13 cellular contexts compared by ENCODE assay signal in genomic region chr18:62586781-62587487, GRCh38.
DNase-seq lines count a peak whose midpoint lies in the region; ATAC-seq and TF ChIP-seq lines count a peak whose summit lies in the region.
"Had no signal": no experiment of that assay in that cellular context is flagged by ENCODE, and none has a peak within 500 bp of the region (broad histone marks: within the 10 kb centered on the region; RNA-seq: fewer than 3 reads in every experiment).

No MANE protein-coding gene starts in this region.

- BruUV-seq in Calu3 (replicated peaks; lab: Mats Ljungman, UMichigan): no TSS peak

- no peaks in the 10 kb centered on the region for H3K36me3 ChIP-seq in MM.1S (replicated peaks; ENCODE audit: insufficient read depth, low read length)
- peaks cover 0 to 12% (median 9%) of the 10 kb centered on the region in 4 donors for H3K36me3 ChIP-seq in esophagus muscularis mucosa

- TF ChIP-seq CTCF in MM.1S (IDR thresholded peaks at IDR 0.05; ENCODE audit: low read length) (no peak), esophagus muscularis mucosa (IDR thresholded peaks at IDR 0.05) (no peak), Calu3 (IDR thresholded peaks at IDR 0.05; ENCODE audit: unreplicated experiment) (no peak)

- H3K4me3 Mint-ChIP-seq in stimulated activated effector memory CD8-positive, alpha-beta T cell treated with anti-CD3 and anti-CD28 coated beads, Interleukin-12 subunit alpha, Interleukin-12 subunit beta, amount 100 ng/mL, for 72 hours: no peak overlapping the region
- H3K4me3 Mint-ChIP-seq in Calu3 (ENCODE audit: low read depth, unreplicated experiment): no peak overlapping the region

- no peak overlapping the region for H2AFZ ChIP-seq in MM.1S (ENCODE audit: low read length)

- intact Hi-C loops in esophagus muscularis mucosa (cut with DNase I): loop anchor here (10.0 kb wide), 2 partner anchors 128 to 402 kb away; partner anchors contain the start of genes PHLPP1, PIGN and RELCH
- intact Hi-C loops in Calu3 (cut with micrococcal nuclease; ENCODE audit: unreplicated experiment): loop anchor here (1.0 to 5.0 kb wide), 2 partner anchors 120 to 395 kb away; no protein-coding TSS in a partner anchor

- H3K36me3 Mint-ChIP-seq in stimulated activated effector memory CD8-positive, alpha-beta T cell treated with anti-CD3 and anti-CD28 coated beads, Interleukin-12 subunit alpha, Interleukin-12 subunit beta, amount 100 ng/mL, for 72 hours: peaks cover 27% of the 10 kb centered on the region
- peaks cover 28% of the 10 kb centered on the region for H3K36me3 Mint-ChIP-seq in Calu3 (ENCODE audit: insufficient read depth, unreplicated experiment)

- H3K79me2 ChIP-seq in MM.1S (ENCODE audit: low read length): no peaks in the 10 kb centered on the region

- TF ChIP-seq POLR2A in esophagus muscularis mucosa (IDR thresholded peaks at IDR 0.05; ENCODE audit: low read depth): no peak

- H3K4me2 ChIP-seq in MM.1S (ENCODE audit: low read depth, low read length): peak overlapping the region; percentile 37; the same call in 1 of the 2 replicates

- H3K4me3 ChIP-seq in MM.1S (ENCODE audit: low read length): no peak overlapping the region
- no peak overlapping the region for H3K4me3 ChIP-seq in esophagus muscularis mucosa

- peaks cover 42% of the 10 kb centered on the region for H3K4me1 Mint-ChIP-seq in stimulated activated effector memory CD8-positive, alpha-beta T cell treated with anti-CD3 and anti-CD28 coated beads, Interleukin-12 subunit alpha, Interleukin-12 subunit beta, amount 100 ng/mL, for 72 hours
- peaks cover 20% of the 10 kb centered on the region for H3K4me1 Mint-ChIP-seq in Calu3 (ENCODE audit: low read depth, unreplicated experiment)

- no peak for ATAC-seq in stimulated activated effector memory CD8-positive, alpha-beta T cell treated with anti-CD3 and anti-CD28 coated beads, Interleukin-12 subunit alpha, Interleukin-12 subunit beta, amount 100 ng/mL, for 72 hours

- no peaks in the 10 kb centered on the region; the same call in 1 of the 2 replicates for H3K27me3 ChIP-seq in MM.1S (replicated peaks; ENCODE audit: insufficient read depth, low read length)
- no peaks in the 10 kb centered on the region for H3K27me3 ChIP-seq in esophagus muscularis mucosa

- peak overlapping the region; percentile 67 for H3K27ac Mint-ChIP-seq in stimulated activated effector memory CD8-positive, alpha-beta T cell treated with anti-CD3 and anti-CD28 coated beads, Interleukin-12 subunit alpha, Interleukin-12 subunit beta, amount 100 ng/mL, for 72 hours
- H3K27ac Mint-ChIP-seq in Calu3 (ENCODE audit: unreplicated experiment): no peak overlapping the region
- H3K27ac Mint-ChIP-seq: dendritic cell treated with granulocyte-macrophage colony-stimulating factor and Interleukin-4, amounts not matched to agents 40 ng/mL and 50 ng/mL, for 4 days; nephron had no signal

- H3K9ac ChIP-seq in MM.1S (ENCODE audit: low read length): no peak overlapping the region

- no peaks in the 10 kb centered on the region for H3K9me3 Mint-ChIP-seq in stimulated activated effector memory CD8-positive, alpha-beta T cell treated with anti-CD3 and anti-CD28 coated beads, Interleukin-12 subunit alpha, Interleukin-12 subunit beta, amount 100 ng/mL, for 72 hours
- H3K9me3 Mint-ChIP-seq in Calu3 (ENCODE audit: low read depth, unreplicated experiment): no peaks in the 10 kb centered on the region
- H3K9me3 Mint-ChIP-seq: activated naive CD8-positive, alpha-beta T cell treated with anti-CD3 and anti-CD28 coated beads for 36 hours; CD4-positive, alpha-beta memory T cell; dendritic cell treated with granulocyte-macrophage colony-stimulating factor and Interleukin-4, amounts not matched to agents 40 ng/mL and 50 ng/mL, for 4 days; nephron; stimulated activated naive CD8-positive, alpha-beta T cell treated with anti-CD3 and anti-CD28 coated beads, Interleukin-15, Interleukin-2, amounts not matched to agents 100 ng/mL and 50 ng/mL, for 24 hours had no signal

- TF ChIP-seq EP300 in esophagus muscularis mucosa (IDR thresholded peaks at IDR 0.05): no peak

- no peaks in the 10 kb centered on the region for H3K27me3 Mint-ChIP-seq in Calu3 (ENCODE audit: unreplicated experiment)
- H3K27me3 Mint-ChIP-seq: activated naive CD8-positive, alpha-beta T cell treated with anti-CD3 and anti-CD28 coated beads for 36 hours; CD4-positive, alpha-beta memory T cell; stimulated activated naive CD8-positive, alpha-beta T cell treated with anti-CD3 and anti-CD28 coated beads, Interleukin-15, Interleukin-2, amounts not matched to agents 100 ng/mL and 50 ng/mL, for 24 hours had no signal

- H3F3A ChIP-seq in MM.1S (ENCODE audit: insufficient read depth, low read length): no peaks in the 10 kb centered on the region

- WGBS in esophagus muscularis mucosa: 85% methylated on average over 19 of the region's 19 CpGs

- peak; percentile 38 for DNase-seq in activated CD8-positive, alpha-beta memory T cell treated with anti-CD3 and anti-CD28 coated beads for 24 hours
- DNase-seq in activated CD8-positive, alpha-beta memory T cell treated with anti-CD3 and anti-CD28 coated beads, Interleukin-2, amount 50 U/mL, for 4 hours: no peak
- no peak for DNase-seq in MM.1S
- DNase-seq in esophagus muscularis mucosa (ENCODE audit: extremely low spot score): peak; percentile 47
- no peak for DNase-seq in stimulated activated effector memory CD8-positive, alpha-beta T cell treated with anti-CD3 and anti-CD28 coated beads, Interleukin-12 subunit alpha, Interleukin-12 subunit beta, amount 100 ng/mL, for 72 hours (ENCODE audit: low spot score in 2 of 2)
- DNase-seq in Calu3: no peak
- DNase-seq in stimulated activated naive CD4-positive, alpha-beta T cell (lab: John Stamatoyannopoulos, UW): no peak
- no peak for DNase-seq in NCI-H187 (lab: John Stamatoyannopoulos, UW)

- CTCF ChIA-PET in Calu3 (lab: Charles Lee): interaction anchor here (0.6 to 1.4 kb wide), 4 partner anchors 48 to 429 kb away, joined by 3 to 5 read pairs (median 4); partner anchors contain the start of gene PHLPP1

- no peaks in the 10 kb centered on the region for H3K9me3 ChIP-seq in MM.1S (replicated peaks; ENCODE audit: insufficient read depth, low read length)
- no peaks in the 10 kb centered on the region for H3K9me3 ChIP-seq in esophagus muscularis mucosa

- H4K20me1 ChIP-seq in MM.1S (ENCODE audit: insufficient read depth, low read length): no peaks in the 10 kb centered on the region

- H3K9me2 ChIP-seq in MM.1S (replicated peaks; ENCODE audit: insufficient read depth, low read length): no peaks in the 10 kb centered on the region

- H3K27ac ChIP-seq in MM.1S (ENCODE audit: low read length) (no peak overlapping the region), esophagus muscularis mucosa (replicated peaks in 1 of 4) (no peak overlapping the region)

- H3K4me1 ChIP-seq in MM.1S (ENCODE audit: low read length) (peaks cover 5% of the 10 kb centered on the region; the same call in 1 of the 2 replicates), esophagus muscularis mucosa (peaks cover 16 to 29% (median 23%) of the 10 kb centered on the region in 4 donors)

Comparison
In these comparisons a context has a peak if more than half of its experiments do, and no peak if none do; other contexts are left out.
1. DNase-seq: peak in activated CD8-positive, alpha-beta memory T cell treated with anti-CD3 and anti-CD28 coated beads for 24 hours (single experiment) and esophagus muscularis mucosa (single experiment); none in activated CD8-positive, alpha-beta memory T cell treated with anti-CD3 and anti-CD28 coated beads, Interleukin-2, amount 50 U/mL, for 4 hours (single experiment), MM.1S (single experiment), stimulated activated effector memory CD8-positive, alpha-beta T cell treated with anti-CD3 and anti-CD28 coated beads, Interleukin-12 subunit alpha, Interleukin-12 subunit beta, amount 100 ng/mL, for 72 hours (0 of 2), Calu3 (single experiment), stimulated activated naive CD4-positive, alpha-beta T cell (0 of 6) and NCI-H187 (0 of 2).